In genomic region chr2:46148369-46148736, GRCh38 we compare ENCODE assay signal across 25 cellular contexts.
"Had no signal": no experiment of that assay in that cellular context is flagged by ENCODE, and none has a peak within 500 bp of the region (broad histone marks: within the 10 kb centered on the region; RNA-seq: fewer than 3 reads in every experiment).

No MANE protein-coding gene starts in this region.

- H3K4me1 ChIP-seq: colonic mucosa, foreskin keratinocyte, prostate gland, right lobe of liver had no signal

- H3K27ac ChIP-seq: colonic mucosa, foreskin keratinocyte, hepatocyte, left ventricle myocardium inferior, lower lobe of right lung, neural progenitor cell, ovary, prostate gland, right lobe of liver, spleen, stomach, thoracic aorta, transverse colon had no signal

- H3K36me3 ChIP-seq: colonic mucosa, neural progenitor cell, ovary, prostate gland, thoracic aorta, transverse colon had no signal

- H3K9me3 ChIP-seq: colonic mucosa, left ventricle myocardium inferior, lower lobe of right lung, ovary, prostate gland, right lobe of liver, spleen, stomach, thoracic aorta, transverse colon had no signal

- H2AFZ ChIP-seq: hepatocyte, neural progenitor cell had no signal

- DNase-seq: colonic mucosa; effector CD4-positive, alpha-beta T cell; endodermal cell; erythroblast; foreskin keratinocyte; kidney; left cardiac atrium; left ventricle myocardium inferior; lower lobe of right lung; midbrain; nucleus accumbens; ovary; retina; right lobe of liver; spleen; stimulated activated CD4-positive, alpha-beta T cell treated with anti-CD3 and anti-CD28 coated beads, Interleukin-15, amount 100 ng/mL, for 24 hours; stimulated activated naive CD4-positive, alpha-beta T cell; stomach; substantia nigra; transverse colon had no signal

- H3K27me3 ChIP-seq: colonic mucosa, foreskin keratinocyte, hepatocyte, neural progenitor cell, ovary, right lobe of liver, spleen, stomach, transverse colon had no signal

- H3K4me2 ChIP-seq: hepatocyte, neural progenitor cell had no signal

- H3K4me3 ChIP-seq: colonic mucosa, hepatocyte, left ventricle myocardium inferior, lower lobe of right lung, neural progenitor cell, ovary, prostate gland, right lobe of liver, spleen, stomach, thoracic aorta, transverse colon had no signal

- FAIRE-seq: endothelial cell of umbilical vein, kidney had no signal

- H3K79me2 ChIP-seq: hepatocyte had no signal

- H3K9ac ChIP-seq: neural progenitor cell had no signal
